1 cellular context compared by ENCODE assay signal in genomic region chr1:206366131-206366530, GRCh38.
TF ChIP-seq lines count a peak whose summit lies in the region.
"Not testable (repeated sequence)": the region's sequence is repeated elsewhere in the genome, so short reads cannot be mapped to it uniquely, and the experiment has no call there.

No MANE protein-coding gene starts in this region.

TF ChIP-seq in HepG2, 621 proteins besides CTCF, POLR2A, EP300 and RAD21 (continued from another document):
- TF ChIP-seq ARID5B (CRISPR knock-in tag; IDR thresholded peaks at IDR 0.05) (peak; percentile 52), ELF3 (CRISPR knock-in tag; IDR thresholded peaks at IDR 0.05) (peak; percentile 84), ZNF644 (CRISPR knock-in tag; IDR thresholded peaks at IDR 0.05; ENCODE audit: low read depth) (0 out of 2 replicates have a peak, but pooled peaks have one; percentile 26), TBX2 (CRISPR knock-in tag; IDR thresholded peaks at IDR 0.05; ENCODE audit: borderline replicate concordance) (peak; percentile 65; the same call in 1 of the 2 replicates), SP5 (CRISPR knock-in tag; IDR thresholded peaks at IDR 0.05; ENCODE audit: borderline replicate concordance, low read depth) (0 out of 2 replicates have a peak, but pooled peaks have one; percentile 47), PAXIP1 (CRISPR knock-in tag; conservative IDR thresholded peaks at IDR 0.05) (peak; percentile 48), SAP130 (CRISPR knock-in tag; IDR thresholded peaks at IDR 0.05; ENCODE audit: low read depth) (peak; percentile 45; the same call in 1 of the 2 replicates), SALL1 (CRISPR knock-in tag; IDR thresholded peaks at IDR 0.05) (0 out of 2 replicates have a peak, but pooled peaks have one; percentile 18), ELF1 (CRISPR knock-in tag; IDR thresholded peaks at IDR 0.05) (peak; percentile 85), SOX13 (CRISPR knock-in tag; conservative IDR thresholded peaks at IDR 0.05 in 1 of 2, IDR thresholded peaks at IDR 0.05 in 1 of 2) (peak in 1 of 2 experiments; percentile 31; a peak in 1 of 4 replicates), ZNF281 (CRISPR knock-in tag; IDR thresholded peaks at IDR 0.05; ENCODE audit: borderline replicate concordance) (peak; percentile 59; the same call in 1 of the 2 replicates), RXRB (CRISPR knock-in tag; IDR thresholded peaks at IDR 0.05; ENCODE audit: borderline replicate concordance) (peak; percentile 63; the same call in 1 of the 2 replicates), RARA (CRISPR knock-in tag; IDR thresholded peaks at IDR 0.05) (peak; percentile 45; the same call in 1 of the 2 replicates), NCOA2 (CRISPR knock-in tag; IDR thresholded peaks at IDR 0.05) (peak; percentile 62), MIXL1 (CRISPR knock-in tag; IDR thresholded peaks at IDR 0.05) (0 out of 2 replicates have a peak, but pooled peaks have one; percentile 35), ZNF652 (CRISPR knock-in tag; IDR thresholded peaks at IDR 0.05; ENCODE audit: borderline replicate concordance, low read depth) (peak; percentile 17; the same call in 1 of the 2 replicates), HNF4A (CRISPR knock-in tag; IDR thresholded peaks at IDR 0.05) (peak; percentile 33; the same call in 1 of the 2 replicates), PATZ1 (CRISPR knock-in tag; IDR thresholded peaks at IDR 0.05) (peak; percentile 33; the same call in 1 of the 2 replicates), HOXA3 (CRISPR knock-in tag; IDR thresholded peaks at IDR 0.05) (0 out of 2 replicates have a peak, but pooled peaks have one; percentile 20), FOXP4 (CRISPR knock-in tag; IDR thresholded peaks at IDR 0.05) (peak; percentile 58), THRA (CRISPR knock-in tag; IDR thresholded peaks at IDR 0.05; ENCODE audit: borderline replicate concordance) (peak; percentile 82; the same call in 1 of the 2 replicates), FOSL2 (CRISPR knock-in tag; IDR thresholded peaks at IDR 0.05) (0 out of 2 replicates have a peak, but pooled peaks have one; percentile 16), GATAD2A (CRISPR knock-in tag; IDR thresholded peaks at IDR 0.05) (peak; percentile 26; the same call in 1 of the 2 replicates)
- TF ChIP-seq SOX13 (IDR thresholded peaks at IDR 0.05): not testable (repeated sequence)
